In the genomic region with DNA sequence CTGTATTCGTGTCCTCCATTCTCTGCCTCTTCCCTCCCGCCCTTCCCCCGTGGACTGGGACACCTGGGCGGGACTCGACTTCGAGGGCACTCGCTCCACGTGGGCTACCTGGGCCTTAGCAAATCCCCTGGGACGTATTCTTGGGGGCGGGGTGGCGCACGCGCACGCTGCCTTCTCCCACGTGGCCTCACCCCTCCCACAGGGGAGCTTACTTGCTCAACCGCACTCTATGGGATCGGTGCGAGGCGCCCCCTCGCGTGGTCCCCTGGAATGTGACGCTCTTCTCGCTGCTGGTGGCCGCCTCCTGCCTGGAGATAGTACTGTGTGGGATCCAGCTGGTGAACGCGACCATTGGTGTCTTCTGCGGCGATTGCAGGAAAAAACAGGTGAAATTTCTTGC, we compare ENCODE assay signal across 1 cellular context.
TF ChIP-seq lines count a peak whose summit lies in the region.

No MANE protein-coding gene starts in this region.

TF ChIP-seq in GM23338, 12 proteins besides CTCF, POLR2A, EP300 and RAD21 (continued from another document):
- TF ChIP-seq, protein P1, sequence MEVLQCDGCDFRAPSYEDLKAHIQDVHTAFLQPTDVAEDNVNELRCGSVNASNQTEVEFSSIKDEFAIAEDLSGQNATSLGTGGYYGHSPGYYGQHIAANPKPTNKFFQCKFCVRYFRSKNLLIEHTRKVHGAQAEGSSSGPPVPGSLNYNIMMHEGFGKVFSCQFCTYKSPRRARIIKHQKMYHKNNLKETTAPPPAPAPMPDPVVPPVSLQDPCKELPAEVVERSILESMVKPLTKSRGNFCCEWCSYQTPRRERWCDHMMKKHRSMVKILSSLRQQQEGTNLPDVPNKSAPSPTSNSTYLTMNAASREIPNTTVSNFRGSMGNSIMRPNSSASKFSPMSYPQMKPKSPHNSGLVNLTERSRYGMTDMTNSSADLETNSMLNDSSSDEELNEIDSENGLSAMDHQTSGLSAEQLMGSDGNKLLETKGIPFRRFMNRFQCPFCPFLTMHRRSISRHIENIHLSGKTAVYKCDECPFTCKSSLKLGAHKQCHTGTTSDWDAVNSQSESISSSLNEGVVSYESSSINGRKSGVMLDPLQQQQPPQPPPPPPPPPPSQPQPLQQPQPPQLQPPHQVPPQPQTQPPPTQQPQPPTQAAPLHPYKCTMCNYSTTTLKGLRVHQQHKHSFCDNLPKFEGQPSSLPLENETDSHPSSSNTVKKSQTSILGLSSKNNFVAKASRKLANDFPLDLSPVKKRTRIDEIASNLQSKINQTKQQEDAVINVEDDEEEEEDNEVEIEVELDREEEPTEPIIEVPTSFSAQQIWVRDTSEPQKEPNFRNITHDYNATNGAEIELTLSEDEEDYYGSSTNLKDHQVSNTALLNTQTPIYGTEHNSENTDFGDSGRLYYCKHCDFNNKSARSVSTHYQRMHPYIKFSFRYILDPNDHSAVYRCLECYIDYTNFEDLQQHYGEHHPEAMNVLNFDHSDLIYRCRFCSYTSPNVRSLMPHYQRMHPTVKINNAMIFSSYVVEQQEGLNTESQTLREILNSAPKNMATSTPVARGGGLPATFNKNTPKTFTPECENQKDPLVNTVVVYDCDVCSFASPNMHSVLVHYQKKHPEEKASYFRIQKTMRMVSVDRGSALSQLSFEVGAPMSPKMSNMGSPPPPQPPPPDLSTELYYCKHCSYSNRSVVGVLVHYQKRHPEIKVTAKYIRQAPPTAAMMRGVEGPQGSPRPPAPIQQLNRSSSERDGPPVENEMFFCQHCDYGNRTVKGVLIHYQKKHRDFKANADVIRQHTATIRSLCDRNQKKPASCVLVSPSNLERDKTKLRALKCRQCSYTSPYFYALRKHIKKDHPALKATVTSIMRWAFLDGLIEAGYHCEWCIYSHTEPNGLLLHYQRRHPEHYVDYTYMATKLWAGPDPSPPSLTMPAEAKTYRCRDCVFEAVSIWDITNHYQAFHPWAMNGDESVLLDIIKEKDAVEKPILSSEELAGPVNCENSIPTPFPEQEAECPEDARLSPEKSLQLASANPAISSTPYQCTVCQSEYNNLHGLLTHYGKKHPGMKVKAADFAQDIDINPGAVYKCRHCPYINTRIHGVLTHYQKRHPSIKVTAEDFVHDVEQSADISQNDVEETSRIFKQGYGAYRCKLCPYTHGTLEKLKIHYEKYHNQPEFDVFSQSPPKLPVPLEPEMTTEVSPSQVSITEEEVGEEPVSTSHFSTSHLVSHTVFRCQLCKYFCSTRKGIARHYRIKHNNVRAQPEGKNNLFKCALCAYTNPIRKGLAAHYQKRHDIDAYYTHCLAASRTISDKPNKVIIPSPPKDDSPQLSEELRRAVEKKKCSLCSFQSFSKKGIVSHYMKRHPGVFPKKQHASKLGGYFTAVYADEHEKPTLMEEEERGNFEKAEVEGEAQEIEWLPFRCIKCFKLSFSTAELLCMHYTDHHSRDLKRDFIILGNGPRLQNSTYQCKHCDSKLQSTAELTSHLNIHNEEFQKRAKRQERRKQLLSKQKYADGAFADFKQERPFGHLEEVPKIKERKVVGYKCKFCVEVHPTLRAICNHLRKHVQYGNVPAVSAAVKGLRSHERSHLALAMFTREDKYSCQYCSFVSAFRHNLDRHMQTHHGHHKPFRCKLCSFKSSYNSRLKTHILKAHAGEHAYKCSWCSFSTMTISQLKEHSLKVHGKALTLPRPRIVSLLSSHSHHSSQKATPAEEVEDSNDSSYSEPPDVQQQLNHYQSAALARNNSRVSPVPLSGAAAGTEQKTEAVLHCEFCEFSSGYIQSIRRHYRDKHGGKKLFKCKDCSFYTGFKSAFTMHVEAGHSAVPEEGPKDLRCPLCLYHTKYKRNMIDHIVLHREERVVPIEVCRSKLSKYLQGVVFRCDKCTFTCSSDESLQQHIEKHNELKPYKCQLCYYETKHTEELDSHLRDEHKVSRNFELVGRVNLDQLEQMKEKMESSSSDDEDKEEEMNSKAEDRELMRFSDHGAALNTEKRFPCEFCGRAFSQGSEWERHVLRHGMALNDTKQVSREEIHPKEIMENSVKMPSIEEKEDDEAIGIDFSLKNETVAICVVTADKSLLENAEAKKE (CRISPR knock-in tag; IDR thresholded peaks at IDR 0.05): no peak
- TF ChIP-seq EZH2 (IDR thresholded peaks at IDR 0.05; ENCODE audit: low read depth, unreplicated experiment): no peak
- no peak for TF ChIP-seq POLR2AphosphoS5 (IDR thresholded peaks at IDR 0.05; ENCODE audit: low read depth)
- no peak for TF ChIP-seq ZNF331 (CRISPR knock-in tag; IDR thresholded peaks at IDR 0.05; ENCODE audit: low read depth)
- TF ChIP-seq STAT1 (IDR thresholded peaks at IDR 0.05; ENCODE audit: unreplicated experiment): no peak
- no peak for TF ChIP-seq ZNF114 (CRISPR knock-in tag; IDR thresholded peaks at IDR 0.05)
- TF ChIP-seq, protein P2, sequence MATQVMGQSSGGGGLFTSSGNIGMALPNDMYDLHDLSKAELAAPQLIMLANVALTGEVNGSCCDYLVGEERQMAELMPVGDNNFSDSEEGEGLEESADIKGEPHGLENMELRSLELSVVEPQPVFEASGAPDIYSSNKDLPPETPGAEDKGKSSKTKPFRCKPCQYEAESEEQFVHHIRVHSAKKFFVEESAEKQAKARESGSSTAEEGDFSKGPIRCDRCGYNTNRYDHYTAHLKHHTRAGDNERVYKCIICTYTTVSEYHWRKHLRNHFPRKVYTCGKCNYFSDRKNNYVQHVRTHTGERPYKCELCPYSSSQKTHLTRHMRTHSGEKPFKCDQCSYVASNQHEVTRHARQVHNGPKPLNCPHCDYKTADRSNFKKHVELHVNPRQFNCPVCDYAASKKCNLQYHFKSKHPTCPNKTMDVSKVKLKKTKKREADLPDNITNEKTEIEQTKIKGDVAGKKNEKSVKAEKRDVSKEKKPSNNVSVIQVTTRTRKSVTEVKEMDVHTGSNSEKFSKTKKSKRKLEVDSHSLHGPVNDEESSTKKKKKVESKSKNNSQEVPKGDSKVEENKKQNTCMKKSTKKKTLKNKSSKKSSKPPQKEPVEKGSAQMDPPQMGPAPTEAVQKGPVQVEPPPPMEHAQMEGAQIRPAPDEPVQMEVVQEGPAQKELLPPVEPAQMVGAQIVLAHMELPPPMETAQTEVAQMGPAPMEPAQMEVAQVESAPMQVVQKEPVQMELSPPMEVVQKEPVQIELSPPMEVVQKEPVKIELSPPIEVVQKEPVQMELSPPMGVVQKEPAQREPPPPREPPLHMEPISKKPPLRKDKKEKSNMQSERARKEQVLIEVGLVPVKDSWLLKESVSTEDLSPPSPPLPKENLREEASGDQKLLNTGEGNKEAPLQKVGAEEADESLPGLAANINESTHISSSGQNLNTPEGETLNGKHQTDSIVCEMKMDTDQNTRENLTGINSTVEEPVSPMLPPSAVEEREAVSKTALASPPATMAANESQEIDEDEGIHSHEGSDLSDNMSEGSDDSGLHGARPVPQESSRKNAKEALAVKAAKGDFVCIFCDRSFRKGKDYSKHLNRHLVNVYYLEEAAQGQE (IDR thresholded peaks at IDR 0.05; ENCODE audit: unreplicated experiment): no peak
- no peak for TF ChIP-seq NANOG (IDR thresholded peaks at IDR 0.05; ENCODE audit: borderline replicate concordance)
- no peak for TF ChIP-seq EZH2phosphoT487 (IDR thresholded peaks at IDR 0.05; ENCODE audit: unreplicated experiment)
- TF ChIP-seq JUNB (IDR thresholded peaks at IDR 0.05; ENCODE audit: unreplicated experiment): no peak
